In the genomic region with DNA sequence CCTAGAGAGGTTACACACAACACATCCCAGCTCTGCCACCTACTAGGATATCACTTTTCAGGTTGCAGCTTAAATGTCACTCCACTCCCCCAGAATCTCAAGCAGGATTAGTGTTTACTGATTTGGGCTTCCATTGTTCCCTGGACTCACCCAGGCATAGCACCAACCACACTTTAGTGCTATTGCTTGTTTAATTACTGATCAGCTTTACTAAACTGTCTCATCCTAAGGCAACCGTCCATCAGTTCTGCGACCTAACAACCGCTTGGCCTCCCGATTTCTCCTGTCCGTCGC, we compare ENCODE assay signal across 20 cellular contexts. TPM values are rescaled to one million over a fixed set of nuclear protein-coding genes. Genes with fewer than 3 reads are reported as not detected.
A peak's percentile ranks its signal among the peaks of the same experiment; 100 is the strongest.
DNase-seq lines count a peak whose midpoint lies in the region; ATAC-seq and TF ChIP-seq lines count a peak whose summit lies in the region.
"Had no signal": no experiment of that assay in that cellular context is flagged by ENCODE, and none has a peak within 500 bp of the region (broad histone marks: within the 10 kb centered on the region; RNA-seq: fewer than 3 reads in every experiment).

No MANE protein-coding gene starts in this region.

- H3K9me3 Mint-ChIP-seq in Caco-2 (ENCODE audit: unreplicated experiment): no peaks in the 10 kb centered on the region
- peaks cover 0 to 7% (median 0%) of the 10 kb centered on the region in 3 donors for H3K9me3 Mint-ChIP-seq in T-cell
- H3K9me3 Mint-ChIP-seq: memory B cell had no signal

- no peak for DNase-seq in Caco-2
- DNase-seq in NCI-H345 treated with DMSO at 0.1 percent for 48 hours (lab: John Stamatoyannopoulos, UW; ENCODE audit: unreplicated experiment): peak; percentile 65
- peak; percentile 89 for DNase-seq in left kidney (ENCODE audit: low read depth, low spot score)
- DNase-seq in T-cell: no peak
- DNase-seq in cortex of kidney (lab: John Stamatoyannopoulos, UW): no peak
- DNase-seq in activated CD4-positive, alpha-beta T cell treated with anti-CD3 and anti-CD28 coated beads for 1 hour: no peak
- DNase-seq: activated CD4-positive, alpha-beta T cell treated with anti-CD3 and anti-CD28 coated beads for 4 hours; activated CD8-positive, alpha-beta memory T cell treated with anti-CD3 and anti-CD28 coated beads, Interleukin-2, amount 50 U/mL, for 4 hours; activated gamma-delta T cell; adrenal gland; gastrocnemius medialis; MG63; naive thymus-derived CD8-positive, alpha-beta T cell; NCI-H226; sigmoid colon; stimulated activated naive B cell treated with anti-CD40 and anti-IgM and Interleukin-4, amounts not matched to agents 10 μg/mL and 1 μg/mL and 100 μg/mL, for 72 hours; tibial artery had no signal

- POLR2A ChIA-PET in Caco-2 (lab: Charles Lee): interaction anchor here (1.5 to 12.2 kb wide), 3 partner anchors 19 to 37 kb away, joined by 4 to 457 read pairs (median 19); partner anchors contain the start of gene KRT8
- POLR2A ChIA-PET in T-cell (lab: Charles Lee): interaction anchor here in 1 of 2 donors (0.5 kb wide), 1 partner anchor 416 kb away, joined by 3 read pairs; no protein-coding TSS in a partner anchor

- H3K4me3 Mint-ChIP-seq in Caco-2 (ENCODE audit: unreplicated experiment) (peak overlapping the region; percentile 27), T-cell (no peak overlapping the region)
- H3K4me3 Mint-ChIP-seq: memory B cell; naive thymus-derived CD8-positive, alpha-beta T cell; stimulated activated naive B cell treated with anti-CD40 and anti-IgM and Interleukin-4, amounts not matched to agents 10 μg/mL and 1 μg/mL and 100 μg/mL, for 72 hours had no signal

- H3K4me3 ChIP-seq in Caco-2 (ENCODE audit: low read depth, low read length): no peak overlapping the region
- no peak overlapping the region for H3K4me3 ChIP-seq in HUES6 (ENCODE audit: low read depth, low read length)
- H3K4me3 ChIP-seq: adrenal gland, gastrocnemius medialis, MG63, sigmoid colon, tibial artery had no signal

- H3K36me3 Mint-ChIP-seq in Caco-2 (ENCODE audit: insufficient read depth, unreplicated experiment) (peaks cover 34% of the 10 kb centered on the region), T-cell (no peaks in the 10 kb centered on the region)
- H3K36me3 Mint-ChIP-seq: naive thymus-derived CD8-positive, alpha-beta T cell had no signal

- peak overlapping the region; percentile 99 for H3K27ac Mint-ChIP-seq in Caco-2 (ENCODE audit: unreplicated experiment)
- no peak overlapping the region for H3K27ac Mint-ChIP-seq in T-cell
- H3K27ac Mint-ChIP-seq: memory B cell; stimulated activated naive B cell treated with anti-CD40 and anti-IgM and Interleukin-4, amounts not matched to agents 10 μg/mL and 1 μg/mL and 100 μg/mL, for 72 hours had no signal

- H3K4me1 Mint-ChIP-seq in Caco-2 (ENCODE audit: low read depth, unreplicated experiment) (peaks cover 40% of the 10 kb centered on the region), T-cell (peaks cover 0 to 2% (median 0%) of the 10 kb centered on the region in 3 donors)
- H3K4me1 Mint-ChIP-seq: memory B cell; stimulated activated naive B cell treated with anti-CD40 and anti-IgM and Interleukin-4, amounts not matched to agents 10 μg/mL and 1 μg/mL and 100 μg/mL, for 72 hours had no signal

- H3K9me3 ChIP-seq in Caco-2: no peaks in the 10 kb centered on the region; the same call in 1 of the 2 replicates
- peaks cover 5% of the 10 kb centered on the region; the same call in 1 of the 2 replicates for H3K9me3 ChIP-seq in HUES6 (ENCODE audit: control insufficient read depth, insufficient read depth, low read depth, low read length)
- H3K9me3 ChIP-seq: adrenal gland, gastrocnemius medialis, MG63, sigmoid colon, tibial artery had no signal

- no peaks in the 10 kb centered on the region for H3K27me3 Mint-ChIP-seq in Caco-2 (ENCODE audit: insufficient read depth, unreplicated experiment)
- H3K27me3 Mint-ChIP-seq in T-cell: peaks cover 0 to 12% of the 10 kb centered on the region in 2 donors

- intact Hi-C loops in Caco-2 (cut with micrococcal nuclease; ENCODE audit: unreplicated experiment): no loop called here

- TF ChIP-seq CTCF in Caco-2 (IDR thresholded peaks at IDR 0.05; ENCODE audit: insufficient read depth in 1 of 2, low read depth in 1 of 2, low read length in 1 of 2, severe bottlenecking in 1 of 2, unreplicated experiment in 1 of 2): no peak

- no peaks in the 10 kb centered on the region for H3K27me3 ChIP-seq in Caco-2 (replicated peaks; ENCODE audit: control insufficient read depth, insufficient read depth, low read length)
- no peaks in the 10 kb centered on the region for H3K27me3 ChIP-seq in HUES6 (ENCODE audit: control insufficient read depth, insufficient read depth, low read length)
- H3K27me3 ChIP-seq: adrenal gland, gastrocnemius medialis, MG63, sigmoid colon had no signal

- CTCF ChIA-PET in Caco-2 (lab: Charles Lee): interaction anchor here (0.7 to 3.2 kb wide), 4 partner anchors 17 to 63 kb away, joined by 3 to 37 read pairs (median 7); partner anchors contain the start of genes EIF4B and KRT8
- CTCF ChIA-PET in T-cell (lab: Charles Lee): no interaction called here

- no TSS peak for BruUV-seq in Caco-2 (replicated peaks; lab: Mats Ljungman, UMichigan)

- no peak overlapping the region for H3K27ac ChIP-seq in HUES6 (ENCODE audit: low read depth, low read length)
- H3K27ac ChIP-seq: adrenal gland, gastrocnemius medialis, sigmoid colon, tibial artery had no signal

- H3K4me1 ChIP-seq in Caco-2: peaks cover 63% of the 10 kb centered on the region
- H3K4me1 ChIP-seq in HUES6 (ENCODE audit: control insufficient read depth, insufficient read depth, low read length): peaks cover 60% of the 10 kb centered on the region
- H3K4me1 ChIP-seq: adrenal gland, gastrocnemius medialis, sigmoid colon, tibial artery had no signal

- H3K36me3 ChIP-seq in Caco-2 (ENCODE audit: control insufficient read depth, insufficient read depth, low read length) (no peaks in the 10 kb centered on the region), HUES6 (ENCODE audit: control insufficient read depth, insufficient read depth, low read length) (no peaks in the 10 kb centered on the region)
- H3K36me3 ChIP-seq: adrenal gland, gastrocnemius medialis, MG63, sigmoid colon, tibial artery had no signal

- no peak for ATAC-seq in HG03135 (IDR thresholded peaks at IDR 0.05; ENCODE audit: unreplicated experiment)
- ATAC-seq in T-cell (replicated peaks in 1 of 4): no peak
- ATAC-seq: gastrocnemius medialis; naive thymus-derived CD8-positive, alpha-beta T cell; stimulated activated naive B cell treated with anti-CD40 and anti-IgM and Interleukin-4, amounts not matched to agents 10 μg/mL and 1 μg/mL and 100 μg/mL, for 72 hours had no signal

- peak overlapping the region; percentile 14 for H3K9ac ChIP-seq in HUES6 (ENCODE audit: low read length)

RNA-seq across cellular contexts. Expression of gene KRT18, which starts 6.1 kb away (rescaled TPM):
- total RNA-seq in Caco-2 (2022): 2,564 and 2,674 TPM in 2 replicates
- 10 to 100 TPM in 3 of 5 donors, 1 to 10 TPM in 2; 3.0 to 14.9 (median 11.8) TPM for total RNA-seq in T-cell

RNA-seq across cellular contexts. Expression of gene KRT8, which starts 38.0 kb away (rescaled TPM):
- total RNA-seq in Caco-2 (2022) (3,707 and 3,725 TPM in 2 replicates), T-cell (10 to 100 TPM in 2 of 5 donors, 1 to 10 TPM in 1, under 1 TPM in 2; 0.42 to 13.3 (median 8.0) TPM)

Comparison
In these comparisons a context has a peak if more than half of its experiments do, and no peak if none do; other contexts are left out.
1. DNase-seq: peak in NCI-H345 treated with DMSO at 0.1 percent for 48 hours (single experiment) and left kidney (single experiment); none in Caco-2 (0 of 2), T-cell (0 of 34), cortex of kidney (single experiment) and activated CD4-positive, alpha-beta T cell treated with anti-CD3 and anti-CD28 coated beads for 1 hour (single experiment).
2. RNA of gene KRT18, which starts 6.1 kb away (total RNA-seq): 2,564 to 2,674 TPM in Caco-2; 3.0 to 14.9 TPM in T-cell; every median in the first group is over 100 times any median in the second.
3. RNA of gene KRT8, which starts 38.0 kb away (total RNA-seq): 3,707 to 3,725 TPM in Caco-2; 0.42 to 13.3 TPM in T-cell; every median in the first group is over 100 times any median in the second.